In genomic region chr18:48719988-48720654, GRCh38 we compare ENCODE assay signal across 13 cellular contexts.
DNase-seq lines count a peak whose midpoint lies in the region; TF ChIP-seq lines count a peak whose summit lies in the region.
"Had no signal": no experiment of that assay in that cellular context is flagged by ENCODE, and none has a peak within 500 bp of the region (broad histone marks: within the 10 kb centered on the region; RNA-seq: fewer than 3 reads in every experiment).

No MANE protein-coding gene starts in this region.

- peaks cover 3% of the 10 kb centered on the region for H3K4me1 ChIP-seq in ovary (ENCODE audit: insufficient read depth)

- H3K4me3 ChIP-seq in ovary, result no peak overlapping the region
- H3K4me3 ChIP-seq: coronary artery, esophagus squamous epithelium had no signal

- intact Hi-C loops in ovary (cut with DNase I), result no loop called here

- H3K36me3 Mint-ChIP-seq in brain, result peaks cover 40% of the 10 kb centered on the region
- H3K36me3 Mint-ChIP-seq: activated naive CD4-positive, alpha-beta T cell treated with anti-CD3 and anti-CD28 coated beads, Interleukin-2, amount 50 U/mL, for 72 hours had no signal

- peak overlapping the region in 4 of 5 experiments; percentile 57 to 86 (median 78) for H3K27ac Mint-ChIP-seq in brain

- H3K27me3 ChIP-seq in ovary, result no peaks in the 10 kb centered on the region
- H3K27me3 ChIP-seq: esophagus squamous epithelium had no signal

- no peak for TF ChIP-seq EP300 in ovary (IDR thresholded peaks at IDR 0.05)

- peaks cover 0 to 8% (median 0%) of the 10 kb centered on the region in 5 experiments for H3K9me3 Mint-ChIP-seq in brain
- H3K9me3 Mint-ChIP-seq: activated naive CD4-positive, alpha-beta T cell treated with anti-CD3 and anti-CD28 coated beads, Interleukin-2, amount 50 U/mL, for 72 hours had no signal

- TF ChIP-seq CTCF in brain (conservative IDR thresholded peaks at IDR 0.05), result no peak
- TF ChIP-seq CTCF in ovary (IDR thresholded peaks at IDR 0.05), result no peak

- TF ChIP-seq POLR2A in ovary (IDR thresholded peaks at IDR 0.05), result no peak

- WGBS in ovary, 3 donors, result 77 to 82% (median 80%) methylated on average over 11 of the region's 11 CpGs

- H3K36me3 ChIP-seq in ovary, result no peaks in the 10 kb centered on the region

- no peak overlapping the region for H3K27ac ChIP-seq in ovary
- H3K27ac ChIP-seq: coronary artery, esophagus squamous epithelium had no signal

- H3K27me3 Mint-ChIP-seq in brain, result no peaks in the 10 kb centered on the region

- DNase-seq in AG08396 (ENCODE audit: low spot score), result peak; percentile 53
- peak; percentile 31 for DNase-seq in LHCN-M2 (ENCODE audit: low read depth)
- DNase-seq in myocyte (ENCODE audit: low read depth), result peak; percentile 55
- no peak for DNase-seq in NCI-H2029 treated with DMSO at 0.1 percent for 48 hours (lab: John Stamatoyannopoulos, UW)
- DNase-seq in activated naive CD4-positive, alpha-beta T cell (lab: John Stamatoyannopoulos, UW), result no peak
- DNase-seq in ovary, result no peak
- no peak for DNase-seq in stimulated activated CD4-positive, alpha-beta T cell treated with anti-CD3 and anti-CD28 coated beads, Interleukin-15, amount 100 ng/mL, for 24 hours
- DNase-seq: activated CD8-positive, alpha-beta memory T cell treated with anti-CD3 and anti-CD28 coated beads, Interleukin-2, amount 50 U/mL, for 48 hours; esophagus squamous epithelium; midbrain had no signal

- no peaks in the 10 kb centered on the region for H3K9me3 ChIP-seq in ovary
- H3K9me3 ChIP-seq: esophagus squamous epithelium had no signal

- H3K4me3 Mint-ChIP-seq in brain, result peak overlapping the region in 1 of 5 experiments; percentile 48

- H3K4me1 Mint-ChIP-seq in brain, result peaks cover 44% of the 10 kb centered on the region

Comparison
In these comparisons a context has a peak if more than half of its experiments do, and no peak if none do; other contexts are left out.
1. DNase-seq: peak in AG08396 (single experiment), LHCN-M2 (single experiment) and myocyte (single experiment); none in NCI-H2029 treated with DMSO at 0.1 percent for 48 hours (single experiment), activated naive CD4-positive, alpha-beta T cell (0 of 4), ovary (0 of 5) and stimulated activated CD4-positive, alpha-beta T cell treated with anti-CD3 and anti-CD28 coated beads, Interleukin-15, amount 100 ng/mL, for 24 hours (single experiment).